Comparison of ENCODE assay signal across 8 cellular contexts in genomic region chr17:51165680-51166197, GRCh38. TPM values are rescaled to one million over a fixed set of nuclear protein-coding genes. Genes with fewer than 3 reads are reported as not detected.
DNase-seq lines count a peak whose midpoint lies in the region; ATAC-seq and TF ChIP-seq lines count a peak whose summit lies in the region.

No MANE protein-coding gene starts in this region.

- H3K9me3 ChIP-seq in gastroesophageal sphincter (no peaks in the 10 kb centered on the region), trophoblast cell (ENCODE audit: insufficient read depth, low read depth, low read length) (no peaks in the 10 kb centered on the region)

- H3K18ac ChIP-seq in trophoblast cell (ENCODE audit: low read length): peak overlapping the region; percentile 77

- H3K36me3 ChIP-seq in gastroesophageal sphincter (peaks cover 0 to 46% of the 10 kb centered on the region in 2 donors), trophoblast cell (ENCODE audit: control insufficient read depth in 1 of 2, insufficient read depth in 2 of 2, low read length in 2 of 2) (peaks cover 34 to 40% of the 10 kb centered on the region in 2 experiments)

- H3K4me2 ChIP-seq in trophoblast cell (ENCODE audit: low read length): peak overlapping the region; percentile 73

- peak overlapping the region; percentile 44 for H2BK5ac ChIP-seq in trophoblast cell (ENCODE audit: low read depth, low read length, poor library complexity)

- H3K27me3 ChIP-seq in gastroesophageal sphincter (no peaks in the 10 kb centered on the region), trophoblast cell (ENCODE audit: insufficient read depth, low read length) (no peaks in the 10 kb centered on the region)

- no peak for TF ChIP-seq POLR2A in gastroesophageal sphincter (IDR thresholded peaks at IDR 0.05)

- H2BK120ac ChIP-seq in trophoblast cell (ENCODE audit: insufficient read depth, low read length, poor library complexity): peak overlapping the region; percentile 55

- peak overlapping the region; percentile 2 for H2BK12ac ChIP-seq in trophoblast cell (ENCODE audit: low read length)

- H3K4me1 ChIP-seq in gastroesophageal sphincter (peaks cover 0 to 26% (median 11%) of the 10 kb centered on the region in 3 donors), trophoblast cell (ENCODE audit: control insufficient read depth in 1 of 2, insufficient read depth in 2 of 2, low read length in 2 of 2) (peaks cover 7 to 10% of the 10 kb centered on the region in 2 experiments)

- no peak for TF ChIP-seq EP300 in gastroesophageal sphincter (IDR thresholded peaks at IDR 0.05)

- H4K91ac ChIP-seq in trophoblast cell (ENCODE audit: low read depth, low read length): peak overlapping the region; percentile 67

- H4K12ac ChIP-seq in trophoblast cell (ENCODE audit: low read depth, low read length): peak overlapping the region; percentile 85

- H3K23ac ChIP-seq in trophoblast cell (ENCODE audit: low read length): no peak overlapping the region

- TF ChIP-seq CTCF in gastroesophageal sphincter (IDR thresholded peaks at IDR 0.05) (no peak), GM10248 (IDR thresholded peaks at IDR 0.05; ENCODE audit: control extremely low read depth, extremely low read depth, low read depth, missing control alignments) (no peak)

- peak overlapping the region; percentile 16 for H2AK5ac ChIP-seq in trophoblast cell (ENCODE audit: low read length)

- H3K4me3 ChIP-seq in gastroesophageal sphincter (peak overlapping the region; percentile 79 to 88), trophoblast cell (ENCODE audit: low read depth, low read length) (peak overlapping the region; percentile 93)

- peak overlapping the region; percentile 80 for H2AFZ ChIP-seq in trophoblast cell (ENCODE audit: insufficient read depth, low read length, poor library complexity)

- H3K27ac ChIP-seq in gastroesophageal sphincter (peak overlapping the region; percentile 84 to 97 (median 95)), trophoblast cell (ENCODE audit: low read depth, low read length) (peak overlapping the region; percentile 37)

- H3K79me2 ChIP-seq in trophoblast cell (ENCODE audit: control insufficient read depth, insufficient read depth, low read length, poor library complexity): peaks cover 10% of the 10 kb centered on the region

- DNase-seq in stimulated activated CD4-positive, alpha-beta T cell treated with anti-CD3 and anti-CD28 coated beads, Interleukin-2, amount 100 ng/mL, for 4 hours (ENCODE audit: low read depth): peak; percentile 7
- no peak for DNase-seq in stimulated activated CD4-positive, alpha-beta T cell treated with anti-CD3 and anti-CD28 coated beads, Interleukin-4, amount 100 ng/mL, for 24 hours
- peak; percentile 8 to 19 for DNase-seq in activated CD4-positive, alpha-beta T cell treated with anti-CD3 and anti-CD28 coated beads, Interleukin-2, amount 50 U/mL, for 4 hours
- DNase-seq in trophoblast cell (peak in 1 of 2 donors; percentile 7), GM10248 (ENCODE audit: extremely low spot score) (no peak), ureter (ENCODE audit: low spot score) (no peak)

- CTCF ChIA-PET in GM10248 (lab: Yijun Ruan, JAX): interaction anchor here (1.5 to 2.8 kb wide), 4 partner anchors 10 to 16 kb away, joined by 3 to 11 read pairs (median 8); partner anchors contain the start of gene NME1

- POLR2A ChIA-PET in GM10248 (lab: Yijun Ruan, JAX): interaction anchor here (0.7 to 1.5 kb wide), 2 partner anchors 13 to 92 kb away, joined by 3 to 6 read pairs; partner anchors contain the start of gene NME1

- H4K8ac ChIP-seq in trophoblast cell (ENCODE audit: low read depth, low read length): peak overlapping the region; percentile 96

- peak overlapping the region; percentile 85 for H3K14ac ChIP-seq in trophoblast cell (ENCODE audit: low read length)

- peak overlapping the region; percentile 63 for H3K9ac ChIP-seq in trophoblast cell (ENCODE audit: low read length)

- H3K79me1 ChIP-seq in trophoblast cell (ENCODE audit: low read length): peaks cover 11% of the 10 kb centered on the region

- H3K4ac ChIP-seq in trophoblast cell (ENCODE audit: low read depth, low read length): peak overlapping the region; percentile 6

- 1 to 2% methylated on average over 12 to 17 of the region's 21 CpGs for WGBS in gastroesophageal sphincter (ENCODE audit: low coverage in 1 of 2), 2 donors
- WGBS in trophoblast cell (ENCODE audit: extremely low coverage, insufficient coverage, insufficient read length): no CpG with 5 or more reads among the region's 21 CpGs

- ATAC-seq in HG03354 (IDR thresholded peaks at IDR 0.05; ENCODE audit: poor library complexity, severe bottlenecking, unreplicated experiment) (peak; percentile 25), gastroesophageal sphincter (no peak)

RNA-seq across cellular contexts. Expression of gene NME2, which starts 0.5 kb away (rescaled TPM):
- total RNA-seq in gastroesophageal sphincter: 100 to 1,000 TPM; 321 to 410 (median 361) TPM
- polyA plus RNA-seq in trophoblast cell (2013): 956 and 974 TPM in 2 replicates
- 608 TPM for total RNA-seq in ureter

RNA-seq across cellular contexts. Expression of gene NME1, which starts 12.4 kb away (rescaled TPM):
- total RNA-seq in gastroesophageal sphincter: 10 to 100 TPM in 3 of 4 donors, 1 to 10 TPM in 1; 9.7 to 37.1 (median 29.1) TPM
- 98.3 and 105 TPM in 2 replicates for polyA plus RNA-seq in trophoblast cell (2013)
- total RNA-seq in ureter: 99.4 TPM

RNA-seq across cellular contexts. Expression of gene SPAG9, which starts 45.1 kb away (rescaled TPM):
- total RNA-seq in gastroesophageal sphincter (100 to 1,000 TPM in 1 of 4 donors, 10 to 100 TPM in 3; 85.2 to 110 (median 94.3) TPM), ureter (136 TPM)
- polyA plus RNA-seq in trophoblast cell (2013): 77.3 and 82.1 TPM in 2 replicates

Comparison
In these comparisons a context has a peak if more than half of its experiments do, and no peak if none do; other contexts are left out.
1. DNase-seq: peak in stimulated activated CD4-positive, alpha-beta T cell treated with anti-CD3 and anti-CD28 coated beads, Interleukin-2, amount 100 ng/mL, for 4 hours (single experiment) and activated CD4-positive, alpha-beta T cell treated with anti-CD3 and anti-CD28 coated beads, Interleukin-2, amount 50 U/mL, for 4 hours (2 of 2); none in stimulated activated CD4-positive, alpha-beta T cell treated with anti-CD3 and anti-CD28 coated beads, Interleukin-4, amount 100 ng/mL, for 24 hours (single experiment), GM10248 (single experiment) and ureter (single experiment).